ENCODE assay signal across 9 cellular contexts in the genomic region with DNA sequence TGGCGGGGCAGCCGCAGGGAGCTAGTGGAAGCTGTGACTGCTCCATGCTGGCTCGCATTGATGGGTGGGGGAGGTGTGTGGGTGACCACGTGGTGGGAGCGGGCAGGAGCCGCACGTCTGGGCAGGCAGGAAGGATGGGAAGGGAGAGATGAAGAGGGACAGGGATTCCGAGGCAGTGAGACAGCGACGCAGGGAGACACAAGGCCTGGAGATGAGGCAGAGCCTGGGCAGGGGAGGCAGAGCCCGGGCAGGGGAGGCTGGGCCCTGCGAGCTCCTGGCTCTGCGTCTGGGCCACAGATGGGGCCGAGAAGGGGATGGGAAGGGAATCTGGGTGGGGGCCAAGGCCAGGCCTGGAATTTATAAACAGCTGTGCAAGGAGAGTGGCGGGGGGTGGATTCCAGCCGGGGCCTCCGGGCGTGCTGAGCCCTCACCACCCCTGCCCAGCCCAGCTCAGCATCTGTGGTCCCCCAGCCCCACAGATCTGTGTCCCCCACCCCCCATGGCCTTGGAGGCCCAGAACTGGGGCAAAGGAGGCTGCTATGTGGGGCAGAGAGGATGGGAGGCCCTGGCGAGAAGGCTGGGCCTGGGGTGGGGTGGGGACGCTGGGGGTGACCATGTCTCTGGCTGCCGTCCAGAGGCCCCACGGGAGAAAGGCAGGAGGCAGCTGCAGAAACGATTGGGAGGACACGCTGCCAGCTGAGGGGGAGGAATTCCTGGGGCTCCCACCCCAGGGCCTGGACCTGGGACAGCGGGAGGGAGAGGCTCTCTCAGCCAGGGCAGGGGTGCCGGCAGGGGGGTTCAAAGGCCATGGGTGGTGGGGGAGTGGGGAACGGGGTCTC. TPM values are rescaled to one million over a fixed set of nuclear protein-coding genes. Genes with fewer than 3 reads are reported as not detected.
DNase-seq lines count a peak whose midpoint lies in the region; ATAC-seq and TF ChIP-seq lines count a peak whose summit lies in the region.
"Had no signal": no experiment of that assay in that cellular context is flagged by ENCODE, and none has a peak within 500 bp of the region (broad histone marks: within the 10 kb centered on the region; RNA-seq: fewer than 3 reads in every experiment).

No MANE protein-coding gene starts in this region.

- DNase-seq in DMS53 (lab: John Stamatoyannopoulos, UW) (peak; percentile 51), DMS53 treated with DMSO at 0.1 percent for 48 hours (lab: John Stamatoyannopoulos, UW; ENCODE audit: unreplicated experiment) (no peak), dermis microvascular lymphatic vessel endothelial cell (ENCODE audit: low read depth in 2 of 2) (peak; percentile 75 to 87), medulla oblongata (ENCODE audit: extremely low spot score) (peak; percentile 74), upper lobe of right lung (peak; percentile 80), DMS153 (lab: John Stamatoyannopoulos, UW) (no peak)
- no peak for DNase-seq in activated T-helper 2 cell treated with anti-CD3 and anti-CD28 coated beads, Interferon-gamma antibody, Interleukin-2, Interleukin-4, amounts not matched to agents 10 μg/mL and 5 μg/mL and 100 μg/mL, durations not matched to agents 14 hours and 24 hours and 36 hours (ENCODE audit: low spot score)
- DNase-seq in stimulated activated CD4-positive, alpha-beta T cell treated with anti-CD3 and anti-CD28 coated beads, Interleukin-2, amount 100 ng/mL, for 48 hours: no peak

- H3K4me3 ChIP-seq in upper lobe of right lung: peak overlapping the region; percentile 26

- peak; percentile 73 for ATAC-seq in upper lobe of right lung

- H3K27ac Mint-ChIP-seq in activated T-helper 2 cell treated with anti-CD3 and anti-CD28 coated beads, Interferon-gamma antibody, Interleukin-2, Interleukin-4, amounts not matched to agents 10 μg/mL and 5 μg/mL and 100 μg/mL, durations not matched to agents 14 hours and 24 hours and 36 hours: no peak overlapping the region

- H3K4me1 ChIP-seq in upper lobe of right lung: peaks cover 42% of the 10 kb centered on the region

- H3K9me3 Mint-ChIP-seq in activated T-helper 2 cell treated with anti-CD3 and anti-CD28 coated beads, Interferon-gamma antibody, Interleukin-2, Interleukin-4, amounts not matched to agents 10 μg/mL and 5 μg/mL and 100 μg/mL, durations not matched to agents 14 hours and 24 hours and 36 hours: no peaks in the 10 kb centered on the region

- peaks cover 18% of the 10 kb centered on the region for H3K36me3 ChIP-seq in upper lobe of right lung

- H3K4me1 Mint-ChIP-seq in activated T-helper 2 cell treated with anti-CD3 and anti-CD28 coated beads, Interferon-gamma antibody, Interleukin-2, Interleukin-4, amounts not matched to agents 10 μg/mL and 5 μg/mL and 100 μg/mL, durations not matched to agents 14 hours and 24 hours and 36 hours (ENCODE audit: low read depth): no peaks in the 10 kb centered on the region

- H3K4me3 Mint-ChIP-seq in activated T-helper 2 cell treated with anti-CD3 and anti-CD28 coated beads, Interferon-gamma antibody, Interleukin-2, Interleukin-4, amounts not matched to agents 10 μg/mL and 5 μg/mL and 100 μg/mL, durations not matched to agents 14 hours and 24 hours and 36 hours (ENCODE audit: low read depth): no peak overlapping the region

- H3K27me3 Mint-ChIP-seq in activated T-helper 2 cell treated with anti-CD3 and anti-CD28 coated beads, Interferon-gamma antibody, Interleukin-2, Interleukin-4, amounts not matched to agents 10 μg/mL and 5 μg/mL and 100 μg/mL, durations not matched to agents 14 hours and 24 hours and 36 hours (ENCODE audit: low read depth): peaks cover 7% of the 10 kb centered on the region

- intact Hi-C loops in upper lobe of right lung (cut with DNase I): no loop called here
- intact Hi-C loops in activated T-helper 2 cell treated with anti-CD3 and anti-CD28 coated beads, Interferon-gamma antibody, Interleukin-2, Interleukin-4, amounts not matched to agents 10 μg/mL and 5 μg/mL and 100 μg/mL, durations not matched to agents 14 hours and 24 hours and 36 hours (cut with micrococcal nuclease): loop anchor here (10.0 kb wide), 1 partner anchor 66 kb away; no protein-coding TSS in a partner anchor

- H3K27me3 ChIP-seq in upper lobe of right lung: no peaks in the 10 kb centered on the region

- no peaks in the 10 kb centered on the region for H3K36me3 Mint-ChIP-seq in activated T-helper 2 cell treated with anti-CD3 and anti-CD28 coated beads, Interferon-gamma antibody, Interleukin-2, Interleukin-4, amounts not matched to agents 10 μg/mL and 5 μg/mL and 100 μg/mL, durations not matched to agents 14 hours and 24 hours and 36 hours (ENCODE audit: low read depth)

- no peaks in the 10 kb centered on the region for H3K9me3 ChIP-seq in upper lobe of right lung

- H3K27ac ChIP-seq in upper lobe of right lung: peak overlapping the region; percentile 81
- H3K27ac ChIP-seq: 22Rv1 had no signal

- no peak for TF ChIP-seq CTCF in upper lobe of right lung (IDR thresholded peaks at IDR 0.05)

RNA-seq across cellular contexts. Expression of a gene that starts 6.0 kb away (rescaled TPM):
- total RNA-seq in dermis microvascular lymphatic vessel endothelial cell (73.6 and 146 TPM in 2 replicates), upper lobe of right lung (210 TPM)
- 1.4 TPM in 2 replicates for total RNA-seq in activated T-helper 2 cell treated with anti-CD3 and anti-CD28 coated beads, Interferon-gamma antibody, Interleukin-2, Interleukin-4, amounts not matched to agents 10 μg/mL and 5 μg/mL and 100 μg/mL, durations not matched to agents 14 hours and 24 hours and 36 hours

RNA-seq across cellular contexts. Expression of a gene that starts 26.1 kb away (rescaled TPM):
- total RNA-seq in dermis microvascular lymphatic vessel endothelial cell: 71.5 and 106 TPM in 2 replicates
- 260 TPM for total RNA-seq in upper lobe of right lung
- total RNA-seq in activated T-helper 2 cell treated with anti-CD3 and anti-CD28 coated beads, Interferon-gamma antibody, Interleukin-2, Interleukin-4, amounts not matched to agents 10 μg/mL and 5 μg/mL and 100 μg/mL, durations not matched to agents 14 hours and 24 hours and 36 hours: 266 and 269 TPM in 2 replicates

RNA-seq across cellular contexts. Expression of a gene that starts 59.2 kb away (rescaled TPM):
- total RNA-seq in dermis microvascular lymphatic vessel endothelial cell (200 and 277 TPM in 2 replicates), upper lobe of right lung (262 TPM)
- 89.0 and 98.3 TPM in 2 replicates for total RNA-seq in activated T-helper 2 cell treated with anti-CD3 and anti-CD28 coated beads, Interferon-gamma antibody, Interleukin-2, Interleukin-4, amounts not matched to agents 10 μg/mL and 5 μg/mL and 100 μg/mL, durations not matched to agents 14 hours and 24 hours and 36 hours

Comparison
In these comparisons a context has a peak if more than half of its experiments do, and no peak if none do; other contexts are left out.
1. DNase-seq: peak in DMS53 (single experiment), dermis microvascular lymphatic vessel endothelial cell (2 of 2), medulla oblongata (single experiment) and upper lobe of right lung (single experiment); none in DMS53 treated with DMSO at 0.1 percent for 48 hours (single experiment), activated T-helper 2 cell treated with anti-CD3 and anti-CD28 coated beads, Interferon-gamma antibody, Interleukin-2, Interleukin-4, amounts not matched to agents 10 μg/mL and 5 μg/mL and 100 μg/mL, durations not matched to agents 14 hours and 24 hours and 36 hours (single experiment), DMS153 (single experiment) and stimulated activated CD4-positive, alpha-beta T cell treated with anti-CD3 and anti-CD28 coated beads, Interleukin-2, amount 100 ng/mL, for 48 hours (0 of 2).
2. RNA of a gene that starts 6.0 kb away (total RNA-seq): 210 TPM in upper lobe of right lung (single experiment) and 73.6 to 146 TPM in dermis microvascular lymphatic vessel endothelial cell; 1.4 TPM in activated T-helper 2 cell treated with anti-CD3 and anti-CD28 coated beads, Interferon-gamma antibody, Interleukin-2, Interleukin-4, amounts not matched to agents 10 μg/mL and 5 μg/mL and 100 μg/mL, durations not matched to agents 14 hours and 24 hours and 36 hours; every median in the first group is over 10 times any median in the second.